Comparison of ENCODE assay signal across 9 cellular contexts in genomic region chr1:186849271-186849671, GRCh38. TPM values are rescaled to one million over a fixed set of nuclear protein-coding genes. Genes with fewer than 3 reads are reported as not detected.
DNase-seq lines count a peak whose midpoint lies in the region; ATAC-seq and TF ChIP-seq lines count a peak whose summit lies in the region.
"Had no signal": no experiment of that assay in that cellular context is flagged by ENCODE, and none has a peak within 500 bp of the region (broad histone marks: within the 10 kb centered on the region; RNA-seq: fewer than 3 reads in every experiment).

No MANE protein-coding gene starts in this region.

- H3K4me3 Mint-ChIP-seq in effector memory CD8-positive, alpha-beta T cell, result no peak overlapping the region
- H3K4me3 Mint-ChIP-seq in activated CD8-positive, alpha-beta memory T cell treated with anti-CD3 and anti-CD28 coated beads, Interleukin-2, amount 10 ng/mL, durations not matched to agents 7 days and 5 days, result no peak overlapping the region

- no peaks in the 10 kb centered on the region for H3K4me1 Mint-ChIP-seq in effector memory CD8-positive, alpha-beta T cell (ENCODE audit: low read depth in 2 of 2)
- no peaks in the 10 kb centered on the region for H3K4me1 Mint-ChIP-seq in activated CD8-positive, alpha-beta memory T cell treated with anti-CD3 and anti-CD28 coated beads, Interleukin-2, amount 10 ng/mL, durations not matched to agents 7 days and 5 days

- TF ChIP-seq CTCF in psoas muscle (IDR thresholded peaks at IDR 0.05), result no peak

- H3K27ac Mint-ChIP-seq in effector memory CD8-positive, alpha-beta T cell, result no peak overlapping the region
- no peak overlapping the region for H3K27ac Mint-ChIP-seq in activated CD8-positive, alpha-beta memory T cell treated with anti-CD3 and anti-CD28 coated beads, Interleukin-2, amount 10 ng/mL, durations not matched to agents 7 days and 5 days

- CTCF ChIA-PET in activated CD8-positive, alpha-beta memory T cell treated with anti-CD3 and anti-CD28 coated beads, Interleukin-2, amount 10 ng/mL, durations not matched to agents 7 days and 5 days (lab: Charles Lee), result no interaction called here

- peak; percentile 14 for DNase-seq in iris pigment epithelial cell (ENCODE audit: low read depth)
- no peak for DNase-seq in effector memory CD8-positive, alpha-beta T cell
- no peak for DNase-seq in activated CD8-positive, alpha-beta memory T cell treated with anti-CD3 and anti-CD28 coated beads, Interleukin-2, amount 10 ng/mL, durations not matched to agents 7 days and 5 days
- DNase-seq in cerebellar cortex (ENCODE audit: low spot score), result no peak
- DNase-seq in psoas muscle, result no peak

- H3K27me3 Mint-ChIP-seq in effector memory CD8-positive, alpha-beta T cell, result no peaks in the 10 kb centered on the region
- no peaks in the 10 kb centered on the region for H3K27me3 Mint-ChIP-seq in activated CD8-positive, alpha-beta memory T cell treated with anti-CD3 and anti-CD28 coated beads, Interleukin-2, amount 10 ng/mL, durations not matched to agents 7 days and 5 days

- no peak overlapping the region for H3K4me3 ChIP-seq in psoas muscle

- H3K27ac ChIP-seq in psoas muscle, result no peak overlapping the region

- ATAC-seq in GM18505 (IDR thresholded peaks at IDR 0.05; ENCODE audit: unreplicated experiment), result peak; percentile 95
- ATAC-seq in GM21723 (IDR thresholded peaks at IDR 0.05; ENCODE audit: unreplicated experiment), result peak; percentile 96
- ATAC-seq in HG03521 (IDR thresholded peaks at IDR 0.05; ENCODE audit: unreplicated experiment), result peak; percentile 94
- no peak for ATAC-seq in effector memory CD8-positive, alpha-beta T cell (replicated peaks)
- no peak for ATAC-seq in activated CD8-positive, alpha-beta memory T cell treated with anti-CD3 and anti-CD28 coated beads, Interleukin-2, amount 10 ng/mL, durations not matched to agents 7 days and 5 days
- no peak for ATAC-seq in psoas muscle
- ATAC-seq: activated CD4-positive, CD25-positive, alpha-beta regulatory T cell treated with anti-CD3 and anti-CD28 coated beads, Interleukin-2, amount 50 U/mL, for 24 hours had no signal

- H3K27me3 ChIP-seq in psoas muscle (ENCODE audit: insufficient read depth in 3 of 3, low read length in 2 of 3), result no peaks in the 10 kb centered on the region

- no peak for TF ChIP-seq POLR2A in GM18505 (IDR thresholded peaks at IDR 0.05; ENCODE audit: borderline replicate concordance, extremely low read depth, insufficient read depth, insufficient read length)

- H3K36me3 ChIP-seq in psoas muscle (ENCODE audit: insufficient read depth in 1 of 2, low read depth in 1 of 2), result no peaks in the 10 kb centered on the region

- no peaks in the 10 kb centered on the region for H3K36me3 Mint-ChIP-seq in effector memory CD8-positive, alpha-beta T cell (ENCODE audit: insufficient read depth)
- no peaks in the 10 kb centered on the region for H3K36me3 Mint-ChIP-seq in activated CD8-positive, alpha-beta memory T cell treated with anti-CD3 and anti-CD28 coated beads, Interleukin-2, amount 10 ng/mL, durations not matched to agents 7 days and 5 days

- H3K4me1 ChIP-seq in psoas muscle, result no peaks in the 10 kb centered on the region

- intact Hi-C loops in psoas muscle (cut with DNase I), result no loop called here

- peaks cover 4 to 5% of the 10 kb centered on the region in 2 donors for H3K9me3 Mint-ChIP-seq in effector memory CD8-positive, alpha-beta T cell
- peaks cover 2% of the 10 kb centered on the region for H3K9me3 Mint-ChIP-seq in activated CD8-positive, alpha-beta memory T cell treated with anti-CD3 and anti-CD28 coated beads, Interleukin-2, amount 10 ng/mL, durations not matched to agents 7 days and 5 days (ENCODE audit: low read depth)

- 81 to 84% (median 83%) methylated on average over 5 of the region's 5 CpGs for WGBS in psoas muscle, 3 donors

- H3K9me3 ChIP-seq in psoas muscle, result no peaks in the 10 kb centered on the region

RNA-seq across cellular contexts. Expression of gene PLA2G4A, which starts 20.5 kb away (rescaled TPM):
- total RNA-seq in activated CD8-positive, alpha-beta memory T cell treated with anti-CD3 and anti-CD28 coated beads, Interleukin-2, amount 10 ng/mL, durations not matched to agents 7 days and 5 days, result 1 to 10 TPM in 1 of 2 experiments, not detected in 1; 2.0 TPM
- under 1 TPM; 0.44 to 0.71 (median 0.59) TPM for total RNA-seq in psoas muscle
- under 1 TPM; 0.24 to 0.39 (median 0.34) TPM for polyA plus RNA-seq in psoas muscle

Comparison
In these comparisons a context has a peak if more than half of its experiments do, and no peak if none do; other contexts are left out.
1. ATAC-seq: peak in GM18505 (single experiment), GM21723 (single experiment) and HG03521 (single experiment); none in effector memory CD8-positive, alpha-beta T cell (single experiment), activated CD8-positive, alpha-beta memory T cell treated with anti-CD3 and anti-CD28 coated beads, Interleukin-2, amount 10 ng/mL, durations not matched to agents 7 days and 5 days (single experiment) and psoas muscle (0 of 4).